ENCODE assay signal across 19 cellular contexts in the genomic region with DNA sequence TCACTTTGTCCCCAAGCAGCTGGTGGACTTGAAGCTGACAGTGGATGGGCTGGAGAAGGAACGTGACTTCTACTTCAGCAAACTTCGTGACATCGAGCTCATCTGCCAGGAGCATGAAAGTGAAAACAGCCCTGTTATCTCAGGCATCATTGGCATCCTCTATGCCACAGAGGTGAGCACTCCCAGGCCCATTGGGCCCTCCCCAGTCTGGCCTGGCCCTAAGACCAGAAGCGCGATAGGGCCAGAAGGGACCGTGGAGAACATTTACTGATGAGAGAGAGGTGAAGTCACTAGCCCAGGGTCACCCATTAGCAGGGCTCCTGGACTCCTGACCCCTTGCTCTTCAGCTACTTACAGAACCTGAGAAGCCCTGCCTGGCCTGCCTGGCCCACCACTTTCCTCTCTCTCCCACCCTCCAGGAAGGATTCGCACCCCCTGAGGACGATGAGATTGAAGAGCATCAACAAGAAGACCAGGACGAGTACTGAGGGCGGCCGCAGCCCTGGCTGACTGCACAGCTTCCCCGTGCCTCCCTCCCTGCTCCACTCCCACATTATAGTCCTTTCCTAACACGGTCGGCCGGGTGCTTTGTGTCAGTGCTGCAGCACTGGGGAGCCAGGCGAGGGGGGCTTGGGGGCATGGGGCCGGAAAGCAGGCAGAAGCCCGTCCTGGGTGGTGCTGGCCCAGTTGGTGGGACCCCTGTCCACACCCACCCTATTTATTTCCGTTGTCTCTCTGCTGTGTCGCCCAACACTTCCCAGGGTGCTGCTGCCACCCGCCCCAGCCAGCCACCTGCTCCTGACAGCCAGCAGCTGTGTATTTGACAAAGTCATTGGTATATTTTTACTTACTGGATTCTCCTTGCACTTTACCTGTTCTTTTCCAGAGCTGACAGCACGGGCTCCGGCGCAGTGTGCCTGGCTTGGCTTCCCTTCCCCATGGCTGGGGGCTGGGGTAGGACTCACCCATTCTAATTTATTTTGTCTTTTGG.
"Had no signal": no experiment of that assay in that cellular context is flagged by ENCODE, and none has a peak within 500 bp of the region (broad histone marks: within the 10 kb centered on the region; RNA-seq: fewer than 3 reads in every experiment).

No MANE protein-coding gene starts in this region.

- DNase-seq: activated CD4-positive, alpha-beta T cell treated with anti-CD3 and anti-CD28 coated beads, Interleukin-2, amount 50 U/mL, for 4 hours; activated gamma-delta T cell treated with Interleukin-2 at 50 U/mL for 16 hours; amniotic stem cell; erythroblast; foreskin melanocyte; heart left ventricle; left ventricle myocardium superior; mesenchymal stem cell; occipital lobe; stimulated activated CD4-positive, alpha-beta T cell treated with anti-CD3 and anti-CD28 coated beads, Interleukin-4, amount 100 ng/mL, for 24 hours; stomach; T-cell; trophoblast cell had no signal

- H3K36me3 Mint-ChIP-seq: natural killer cell treated with Interleukin-12 subunit alpha and Interleukin-12 subunit beta and Interleukin-15 and Interleukin-18, amount 100 ng/mL, for 72 hours; T-cell had no signal

- H3K9me3 Mint-ChIP-seq: activated naive CD4-positive, alpha-beta T cell treated with anti-CD3 and anti-CD28 coated beads, Interleukin-2, amount 50 U/mL, for 72 hours; natural killer cell treated with Interleukin-12 subunit alpha and Interleukin-12 subunit beta and Interleukin-15 and Interleukin-18, amount 100 ng/mL, for 72 hours; stimulated activated effector memory CD8-positive, alpha-beta T cell treated with anti-CD3 and anti-CD28 coated beads, Interleukin-12 subunit alpha, Interleukin-12 subunit beta, amount 100 ng/mL, for 72 hours; T-cell had no signal

- H3K4me2 ChIP-seq: smooth muscle cell had no signal

- H3K4me3 Mint-ChIP-seq: natural killer cell treated with Interleukin-12 subunit alpha and Interleukin-12 subunit beta and Interleukin-15 and Interleukin-18, amount 100 ng/mL, for 72 hours; stimulated activated effector memory CD8-positive, alpha-beta T cell treated with anti-CD3 and anti-CD28 coated beads, Interleukin-12 subunit alpha, Interleukin-12 subunit beta, amount 100 ng/mL, for 72 hours; T-cell had no signal

- H3K27ac Mint-ChIP-seq: natural killer cell treated with Interleukin-12 subunit alpha and Interleukin-12 subunit beta and Interleukin-15 and Interleukin-18, amount 100 ng/mL, for 72 hours; stimulated activated effector memory CD8-positive, alpha-beta T cell treated with anti-CD3 and anti-CD28 coated beads, Interleukin-12 subunit alpha, Interleukin-12 subunit beta, amount 100 ng/mL, for 72 hours; T-cell had no signal

- H3K27me3 Mint-ChIP-seq: natural killer cell treated with Interleukin-12 subunit alpha and Interleukin-12 subunit beta and Interleukin-15 and Interleukin-18, amount 100 ng/mL, for 72 hours; T-cell had no signal

- H3K27ac ChIP-seq: heart left ventricle, stomach, vagina had no signal

- H3K9me3 ChIP-seq: heart left ventricle, stomach, vagina had no signal

- H3K4me3 ChIP-seq: heart left ventricle, smooth muscle cell, stomach, vagina had no signal

- H3K27me3 ChIP-seq: heart left ventricle, stomach, vagina had no signal

- ATAC-seq: activated naive CD4-positive, alpha-beta T cell treated with anti-CD3 and anti-CD28 coated beads, Interleukin-2, amount 50 U/mL, for 72 hours; heart left ventricle; left ventricle myocardium superior; natural killer cell treated with Interleukin-12 subunit alpha and Interleukin-12 subunit beta and Interleukin-15 and Interleukin-18, amount 100 ng/mL, for 72 hours; SK-N-SH treated with all-trans-retinoic acid at 6 μM for 48 hours; stimulated activated effector memory CD8-positive, alpha-beta T cell treated with anti-CD3 and anti-CD28 coated beads, Interleukin-12 subunit alpha, Interleukin-12 subunit beta, amount 100 ng/mL, for 72 hours; T-cell had no signal
